Comparison of ENCODE assay signal across 29 cellular contexts in genomic region chr1:68717330-68717729, GRCh38.
"Had no signal": no experiment of that assay in that cellular context is flagged by ENCODE, and none has a peak within 500 bp of the region (broad histone marks: within the 10 kb centered on the region; RNA-seq: fewer than 3 reads in every experiment).

No MANE protein-coding gene starts in this region.

- H3K9me3 ChIP-seq: esophagus muscularis mucosa, esophagus squamous epithelium, gastrocnemius medialis, gastroesophageal sphincter had no signal

- H3K4me1 ChIP-seq: esophagus squamous epithelium, foreskin keratinocyte, gastrocnemius medialis, gastroesophageal sphincter, heart left ventricle, heart right ventricle had no signal

- DNase-seq: cortex of kidney; dermis blood vessel endothelial cell; dorsolateral prefrontal cortex; effector CD4-positive, alpha-beta T cell; effector CD8-positive, alpha-beta T cell; effector memory CD4-positive, alpha-beta T cell; effector memory CD8-positive, alpha-beta T cell; endodermal cell; erythroblast; esophagus squamous epithelium; foreskin fibroblast; foreskin keratinocyte; foreskin melanocyte; gastrocnemius medialis; glutamatergic neuron; head of caudate nucleus; heart left ventricle; heart right ventricle; hippocampal formation had no signal

- H3K27me3 Mint-ChIP-seq: dendritic cell treated with granulocyte-macrophage colony-stimulating factor and Interleukin-4, amounts not matched to agents 40 ng/mL and 50 ng/mL, for 4 days; effector memory CD8-positive, alpha-beta T cell had no signal

- H3K4me1 Mint-ChIP-seq: endodermal cell had no signal

- H3K4me3 ChIP-seq: coronary artery, dorsolateral prefrontal cortex, esophagus muscularis mucosa, esophagus squamous epithelium, gastrocnemius medialis, gastroesophageal sphincter, heart left ventricle, heart right ventricle, hepatocyte had no signal

- ATAC-seq: effector memory CD8-positive, alpha-beta T cell; esophagus mucosa; foreskin keratinocyte; gastrocnemius medialis; gastroesophageal sphincter; heart left ventricle; heart right ventricle had no signal

- H3K27ac ChIP-seq: dorsolateral prefrontal cortex, epithelial cell of prostate, esophagus muscularis mucosa, esophagus squamous epithelium, foreskin keratinocyte, gastrocnemius medialis, gastroesophageal sphincter, heart left ventricle, heart right ventricle, hepatocyte had no signal

- H3K27me3 ChIP-seq: dorsolateral prefrontal cortex, esophagus muscularis mucosa, esophagus squamous epithelium, foreskin keratinocyte, gastrocnemius medialis, gastroesophageal sphincter, heart left ventricle, heart right ventricle, hepatocyte had no signal

- H3K27ac Mint-ChIP-seq: dendritic cell treated with granulocyte-macrophage colony-stimulating factor and Interleukin-4, amounts not matched to agents 40 ng/mL and 50 ng/mL, for 4 days; effector memory CD8-positive, alpha-beta T cell; endodermal cell had no signal

- FAIRE-seq: endometrium, endothelial cell of umbilical vein, frontal cortex had no signal

- H3K36me3 ChIP-seq: esophagus muscularis mucosa, esophagus squamous epithelium, gastrocnemius medialis, gastroesophageal sphincter, heart left ventricle, heart right ventricle had no signal

- H3K4me3 Mint-ChIP-seq: dendritic cell treated with granulocyte-macrophage colony-stimulating factor and Interleukin-4, amounts not matched to agents 40 ng/mL and 50 ng/mL, for 4 days; effector memory CD8-positive, alpha-beta T cell; endodermal cell had no signal
